1 cellular context compared by ENCODE assay signal in the genomic region with DNA sequence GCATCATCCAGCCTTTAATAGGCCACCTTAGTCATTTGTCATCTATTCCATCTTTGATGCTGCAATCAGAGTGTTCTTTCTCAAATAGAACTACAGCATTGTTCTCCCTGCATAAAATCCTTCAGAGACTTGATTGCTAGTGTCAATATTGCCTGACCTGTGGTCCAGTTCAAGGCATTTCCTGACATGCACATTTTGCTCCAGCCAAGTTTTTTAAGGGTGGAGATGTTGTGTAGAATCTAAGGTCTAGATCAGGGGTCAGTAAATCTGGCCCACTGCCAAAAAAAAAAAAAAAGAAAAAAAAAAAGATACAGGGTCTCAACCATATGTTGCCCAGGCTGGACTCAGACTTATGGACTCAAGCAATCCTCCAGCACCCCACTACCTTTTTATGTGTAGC.
TF ChIP-seq lines count a peak whose summit lies in the region.

No MANE protein-coding gene starts in this region.

TF ChIP-seq in HepG2, 621 proteins besides CTCF, POLR2A, EP300 and RAD21 (continued from another document):
- TF ChIP-seq, protein P1, sequence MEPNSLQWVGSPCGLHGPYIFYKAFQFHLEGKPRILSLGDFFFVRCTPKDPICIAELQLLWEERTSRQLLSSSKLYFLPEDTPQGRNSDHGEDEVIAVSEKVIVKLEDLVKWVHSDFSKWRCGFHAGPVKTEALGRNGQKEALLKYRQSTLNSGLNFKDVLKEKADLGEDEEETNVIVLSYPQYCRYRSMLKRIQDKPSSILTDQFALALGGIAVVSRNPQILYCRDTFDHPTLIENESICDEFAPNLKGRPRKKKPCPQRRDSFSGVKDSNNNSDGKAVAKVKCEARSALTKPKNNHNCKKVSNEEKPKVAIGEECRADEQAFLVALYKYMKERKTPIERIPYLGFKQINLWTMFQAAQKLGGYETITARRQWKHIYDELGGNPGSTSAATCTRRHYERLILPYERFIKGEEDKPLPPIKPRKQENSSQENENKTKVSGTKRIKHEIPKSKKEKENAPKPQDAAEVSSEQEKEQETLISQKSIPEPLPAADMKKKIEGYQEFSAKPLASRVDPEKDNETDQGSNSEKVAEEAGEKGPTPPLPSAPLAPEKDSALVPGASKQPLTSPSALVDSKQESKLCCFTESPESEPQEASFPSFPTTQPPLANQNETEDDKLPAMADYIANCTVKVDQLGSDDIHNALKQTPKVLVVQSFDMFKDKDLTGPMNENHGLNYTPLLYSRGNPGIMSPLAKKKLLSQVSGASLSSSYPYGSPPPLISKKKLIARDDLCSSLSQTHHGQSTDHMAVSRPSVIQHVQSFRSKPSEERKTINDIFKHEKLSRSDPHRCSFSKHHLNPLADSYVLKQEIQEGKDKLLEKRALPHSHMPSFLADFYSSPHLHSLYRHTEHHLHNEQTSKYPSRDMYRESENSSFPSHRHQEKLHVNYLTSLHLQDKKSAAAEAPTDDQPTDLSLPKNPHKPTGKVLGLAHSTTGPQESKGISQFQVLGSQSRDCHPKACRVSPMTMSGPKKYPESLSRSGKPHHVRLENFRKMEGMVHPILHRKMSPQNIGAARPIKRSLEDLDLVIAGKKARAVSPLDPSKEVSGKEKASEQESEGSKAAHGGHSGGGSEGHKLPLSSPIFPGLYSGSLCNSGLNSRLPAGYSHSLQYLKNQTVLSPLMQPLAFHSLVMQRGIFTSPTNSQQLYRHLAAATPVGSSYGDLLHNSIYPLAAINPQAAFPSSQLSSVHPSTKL (CRISPR knock-in tag; IDR thresholded peaks at IDR 0.05): peak; percentile 25; the same call in 1 of the 2 replicates
- no peak for TF ChIP-seq FOXM1 (CRISPR knock-in tag; IDR thresholded peaks at IDR 0.05)
- TF ChIP-seq PITX1 (CRISPR knock-in tag; IDR thresholded peaks at IDR 0.05): no peak
- no peak for TF ChIP-seq SOX13 (IDR thresholded peaks at IDR 0.05)
- TF ChIP-seq SOX13 (CRISPR knock-in tag; conservative IDR thresholded peaks at IDR 0.05 in 1 of 2, IDR thresholded peaks at IDR 0.05 in 1 of 2): peak in 1 of 2 experiments; percentile 23; a peak in 1 of 4 replicates
- no peak for TF ChIP-seq GATA4 (IDR thresholded peaks at IDR 0.05; ENCODE audit: borderline replicate concordance, low read depth)
- TF ChIP-seq GFI1 (CRISPR knock-in tag; IDR thresholded peaks at IDR 0.05; ENCODE audit: borderline replicate concordance): peak; percentile 64
- peak in 1 of 2 experiments; percentile 42; a peak in 1 of 4 replicates for TF ChIP-seq NR2F1 (CRISPR knock-in tag; IDR thresholded peaks at IDR 0.05)
